20 cellular contexts compared by ENCODE assay signal in genomic region chr4:117422272-117422671, GRCh38.
"Had no signal": no experiment of that assay in that cellular context is flagged by ENCODE, and none has a peak within 500 bp of the region (broad histone marks: within the 10 kb centered on the region; RNA-seq: fewer than 3 reads in every experiment).

No MANE protein-coding gene starts in this region.

- H3K36me3 Mint-ChIP-seq: mesothelial cell of epicardium; naive thymus-derived CD4-positive, alpha-beta T cell; natural killer cell treated with Interleukin-12 subunit alpha and Interleukin-12 subunit beta and Interleukin-15 and Interleukin-18, amount 100 ng/mL, for 72 hours; stimulated activated naive B cell treated with anti-CD40 and anti-IgM and Interleukin-4, amounts not matched to agents 10 μg/mL and 1 μg/mL and 100 μg/mL, for 72 hours had no signal

- H3K27me3 Mint-ChIP-seq: naive thymus-derived CD4-positive, alpha-beta T cell; natural killer cell treated with Interleukin-12 subunit alpha and Interleukin-12 subunit beta and Interleukin-15 and Interleukin-18, amount 100 ng/mL, for 72 hours; progenitor cell of endocrine pancreas; stimulated activated naive B cell treated with anti-CD40 and anti-IgM and Interleukin-4, amounts not matched to agents 10 μg/mL and 1 μg/mL and 100 μg/mL, for 72 hours; stimulated activated naive CD8-positive, alpha-beta T cell treated with anti-CD3 and anti-CD28 coated beads, Interleukin-15, Interleukin-2, amounts not matched to agents 100 ng/mL and 50 ng/mL, for 24 hours had no signal

- H3K4me1 Mint-ChIP-seq: naive thymus-derived CD4-positive, alpha-beta T cell; stimulated activated naive B cell treated with anti-CD40 and anti-IgM and Interleukin-4, amounts not matched to agents 10 μg/mL and 1 μg/mL and 100 μg/mL, for 72 hours had no signal

- H3K4me3 Mint-ChIP-seq: mesothelial cell of epicardium; naive thymus-derived CD4-positive, alpha-beta T cell; natural killer cell treated with Interleukin-12 subunit alpha and Interleukin-12 subunit beta and Interleukin-15 and Interleukin-18, amount 100 ng/mL, for 72 hours; stimulated activated naive B cell treated with anti-CD40 and anti-IgM and Interleukin-4, amounts not matched to agents 10 μg/mL and 1 μg/mL and 100 μg/mL, for 72 hours; stimulated activated naive CD8-positive, alpha-beta T cell treated with anti-CD3 and anti-CD28 coated beads, Interleukin-15, Interleukin-2, amounts not matched to agents 100 ng/mL and 50 ng/mL, for 24 hours had no signal

- H3K27ac Mint-ChIP-seq: mesothelial cell of epicardium; naive thymus-derived CD4-positive, alpha-beta T cell; natural killer cell treated with Interleukin-12 subunit alpha and Interleukin-12 subunit beta and Interleukin-15 and Interleukin-18, amount 100 ng/mL, for 72 hours; progenitor cell of endocrine pancreas; stimulated activated naive B cell treated with anti-CD40 and anti-IgM and Interleukin-4, amounts not matched to agents 10 μg/mL and 1 μg/mL and 100 μg/mL, for 72 hours; stimulated activated naive CD8-positive, alpha-beta T cell treated with anti-CD3 and anti-CD28 coated beads, Interleukin-15, Interleukin-2, amounts not matched to agents 100 ng/mL and 50 ng/mL, for 24 hours had no signal

- DNase-seq: hippocampal formation; kidney glomerular epithelial cell; left cardiac atrium; left lung; lower lobe of right lung; mammary epithelial cell; mesendoderm; naive thymus-derived CD4-positive, alpha-beta T cell; ovary; right lobe of liver; stimulated activated CD4-positive, alpha-beta T cell treated with anti-CD3 and anti-CD28 coated beads, Interleukin-1b, Interleukin-23, amount 100 ng/mL, for 48 hours; stimulated activated CD4-positive, alpha-beta T cell treated with anti-CD3 and anti-CD28 coated beads, Interleukin-4, amount 100 ng/mL, for 1 hour; stimulated activated naive B cell treated with anti-CD40 and anti-IgM and Interleukin-4, amounts not matched to agents 10 μg/mL and 1 μg/mL and 100 μg/mL, for 72 hours; tibial artery; trophoblast cell; upper lobe of right lung had no signal
